In the genomic region with DNA sequence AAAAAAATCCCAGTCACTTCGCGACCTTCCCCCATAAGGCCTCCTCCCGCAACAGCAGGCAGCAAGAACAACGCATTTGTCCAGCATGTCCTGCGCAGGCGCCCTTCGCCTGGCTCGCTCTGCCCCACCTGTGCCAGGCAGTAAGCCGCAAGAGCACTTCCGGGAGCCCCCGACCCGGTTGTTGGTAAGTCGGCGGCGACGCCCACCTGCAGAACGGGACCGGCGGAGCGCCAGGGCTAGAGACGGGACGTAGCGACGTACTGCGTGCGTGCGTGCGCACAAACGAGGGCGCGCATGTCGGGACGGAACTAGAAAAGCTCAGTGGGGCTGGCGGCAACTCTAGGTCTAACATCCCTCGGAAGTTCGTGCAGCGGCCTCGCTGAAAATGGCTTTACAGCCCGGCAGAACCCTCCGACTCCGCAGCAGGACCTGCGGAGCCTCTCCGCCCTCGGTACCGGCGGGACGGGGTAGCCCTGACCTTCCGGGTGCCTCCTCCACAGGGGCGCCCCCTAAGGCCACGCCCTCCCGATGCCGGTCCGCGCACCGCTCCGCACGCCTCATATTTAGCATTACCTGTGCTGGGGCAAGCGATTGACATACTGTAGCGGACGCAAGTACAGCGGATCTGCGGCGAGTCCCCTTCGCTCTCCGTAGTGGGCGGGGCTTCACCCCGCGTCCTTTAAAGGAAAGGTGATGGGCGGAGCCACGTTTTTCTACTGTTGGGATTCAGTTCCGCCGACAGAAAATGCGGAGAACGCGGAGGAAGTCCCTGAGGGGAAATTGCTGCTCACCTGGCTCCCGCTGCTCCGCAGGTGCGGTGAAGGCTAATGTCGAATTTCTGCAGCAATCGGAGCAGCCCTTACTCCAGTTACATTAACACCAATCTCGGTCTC, we compare ENCODE assay signal across 1 cellular context.
TF ChIP-seq lines count a peak whose summit lies in the region.

TSS of gene MTIF3 (minus strand) at position 629 of the 893 bp plus-strand sequence. CDS start 10,116 bp downstream, outside the sequence.

TF ChIP-seq in HepG2, 621 proteins besides CTCF, POLR2A, EP300 and RAD21 (continued from another document and continues in another):
- peak; percentile 68; the same call in 1 of the 2 replicates for TF ChIP-seq ZSCAN9 (CRISPR knock-in tag; IDR thresholded peaks at IDR 0.05; ENCODE audit: borderline replicate concordance)
- peak; percentile 86; the same call in 1 of the 2 replicates for TF ChIP-seq ZFP82 (CRISPR knock-in tag; IDR thresholded peaks at IDR 0.05; ENCODE audit: borderline replicate concordance)
- TF ChIP-seq BORCS8-MEF2B (CRISPR knock-in tag; IDR thresholded peaks at IDR 0.05): peak; percentile 52; the same call in 1 of the 2 replicates
- peak; percentile 81 for TF ChIP-seq ZNF670 (CRISPR knock-in tag; IDR thresholded peaks at IDR 0.05; ENCODE audit: borderline replicate concordance)
- no peak for TF ChIP-seq HHEX (CRISPR knock-in tag; IDR thresholded peaks at IDR 0.05)
- TF ChIP-seq FOXP1 (IDR thresholded peaks at IDR 0.05): no peak
- peak; percentile 49 for TF ChIP-seq FOXP1 (CRISPR knock-in tag; IDR thresholded peaks at IDR 0.05)
- TF ChIP-seq THRA (CRISPR knock-in tag; IDR thresholded peaks at IDR 0.05; ENCODE audit: borderline replicate concordance): peak; percentile 21
- peak; percentile 86; the same call in 1 of the 2 replicates for TF ChIP-seq SPEN (CRISPR knock-in tag; IDR thresholded peaks at IDR 0.05; ENCODE audit: low read depth)
- TF ChIP-seq ZNF256 (CRISPR knock-in tag; conservative IDR thresholded peaks at IDR 0.05): peak; percentile 84
- peak; percentile 90 for TF ChIP-seq POLR2G (IDR thresholded peaks at IDR 0.05; ENCODE audit: low read depth, low read length)
- TF ChIP-seq GPN1 (CRISPR knock-in tag; IDR thresholded peaks at IDR 0.05; ENCODE audit: borderline replicate concordance): no peak
- no peak for TF ChIP-seq SMARCE1 (IDR thresholded peaks at IDR 0.05; ENCODE audit: borderline replicate concordance)
- TF ChIP-seq, protein P1, sequence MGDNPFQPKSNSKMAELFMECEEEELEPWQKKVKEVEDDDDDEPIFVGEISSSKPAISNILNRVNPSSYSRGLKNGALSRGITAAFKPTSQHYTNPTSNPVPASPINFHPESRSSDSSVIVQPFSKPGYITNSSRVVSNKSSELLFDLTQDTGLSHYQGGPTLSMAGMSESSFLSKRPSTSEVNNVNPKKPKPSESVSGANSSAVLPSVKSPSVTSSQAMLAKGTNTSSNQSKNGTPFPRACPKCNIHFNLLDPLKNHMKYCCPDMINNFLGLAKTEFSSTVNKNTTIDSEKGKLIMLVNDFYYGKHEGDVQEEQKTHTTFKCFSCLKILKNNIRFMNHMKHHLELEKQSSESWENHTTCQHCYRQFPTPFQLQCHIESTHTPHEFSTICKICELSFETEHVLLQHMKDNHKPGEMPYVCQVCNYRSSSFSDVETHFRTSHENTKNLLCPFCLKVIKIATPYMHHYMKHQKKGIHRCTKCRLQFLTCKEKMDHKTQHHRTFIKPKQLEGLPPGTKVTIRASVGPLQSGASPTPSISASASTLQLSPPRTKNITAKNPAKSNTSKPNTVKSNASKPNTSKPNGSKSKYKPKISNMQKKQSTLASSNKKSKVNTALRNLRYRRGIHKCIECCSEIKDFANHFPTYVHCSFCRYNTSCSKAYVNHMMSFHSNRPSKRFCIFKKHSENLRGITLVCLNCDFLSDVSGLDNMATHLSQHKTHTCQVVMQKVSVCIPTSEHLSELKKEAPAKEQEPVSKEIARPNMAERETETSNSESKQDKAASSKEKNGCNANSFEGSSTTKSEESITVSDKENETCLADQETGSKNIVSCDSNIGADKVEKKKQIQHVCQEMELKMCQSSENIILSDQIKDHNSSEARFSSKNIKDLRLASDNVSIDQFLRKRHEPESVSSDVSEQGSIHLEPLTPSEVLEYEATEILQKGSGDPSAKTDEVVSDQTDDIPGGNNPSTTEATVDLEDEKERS (CRISPR knock-in tag; IDR thresholded peaks at IDR 0.05): peak; percentile 78; the same call in 1 of the 2 replicates
- TF ChIP-seq GZF1 (CRISPR knock-in tag; IDR thresholded peaks at IDR 0.05): no peak
- TF ChIP-seq JUNB (CRISPR knock-in tag; IDR thresholded peaks at IDR 0.05; ENCODE audit: borderline replicate concordance): no peak
- TF ChIP-seq DNMT3B (CRISPR knock-in tag; conservative IDR thresholded peaks at IDR 0.05): 0 out of 2 replicates have a peak, but pooled peaks have one; percentile 12
- peak; percentile 57; the same call in 1 of the 2 replicates for TF ChIP-seq ZBED4 (CRISPR knock-in tag; IDR thresholded peaks at IDR 0.05; ENCODE audit: borderline replicate concordance)
- TF ChIP-seq ZBTB7A (CRISPR knock-in tag; IDR thresholded peaks at IDR 0.05): peak; percentile 61
- TF ChIP-seq, protein P2, sequence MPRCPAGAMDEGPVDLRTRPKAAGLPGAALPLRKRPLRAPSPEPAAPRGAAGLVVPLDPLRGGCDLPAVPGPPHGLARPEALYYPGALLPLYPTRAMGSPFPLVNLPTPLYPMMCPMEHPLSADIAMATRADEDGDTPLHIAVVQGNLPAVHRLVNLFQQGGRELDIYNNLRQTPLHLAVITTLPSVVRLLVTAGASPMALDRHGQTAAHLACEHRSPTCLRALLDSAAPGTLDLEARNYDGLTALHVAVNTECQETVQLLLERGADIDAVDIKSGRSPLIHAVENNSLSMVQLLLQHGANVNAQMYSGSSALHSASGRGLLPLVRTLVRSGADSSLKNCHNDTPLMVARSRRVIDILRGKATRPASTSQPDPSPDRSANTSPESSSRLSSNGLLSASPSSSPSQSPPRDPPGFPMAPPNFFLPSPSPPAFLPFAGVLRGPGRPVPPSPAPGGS (CRISPR knock-in tag; IDR thresholded peaks at IDR 0.05): peak; percentile 92
- TF ChIP-seq ZNF121 (CRISPR knock-in tag; IDR thresholded peaks at IDR 0.05): peak; percentile 40; the same call in 1 of the 2 replicates
- 0 out of 2 replicates have a peak, but pooled peaks have one; percentile 31 for TF ChIP-seq ZNF558 (CRISPR knock-in tag; IDR thresholded peaks at IDR 0.05; ENCODE audit: borderline replicate concordance)
- TF ChIP-seq KLF15 (CRISPR knock-in tag; IDR thresholded peaks at IDR 0.05; ENCODE audit: borderline replicate concordance): 0 out of 2 replicates have a peak, but pooled peaks have one; percentile 25
- peak; percentile 70; the same call in 1 of the 2 replicates for TF ChIP-seq ZNF329 (CRISPR knock-in tag; IDR thresholded peaks at IDR 0.05; ENCODE audit: low read depth)
- TF ChIP-seq KLF9 (CRISPR knock-in tag; IDR thresholded peaks at IDR 0.05; ENCODE audit: low read depth): peak; percentile 76; the same call in 1 of the 2 replicates
- TF ChIP-seq RBM39 (IDR thresholded peaks at IDR 0.05; ENCODE audit: low read depth, low read length, poor library complexity, severe bottlenecking): peak; percentile 59
- TF ChIP-seq JUND (CRISPR knock-in tag; IDR thresholded peaks at IDR 0.05): 0 out of 2 replicates have a peak, but pooled peaks have one; percentile 53
- no peak for TF ChIP-seq RAD51 (IDR thresholded peaks at IDR 0.05; ENCODE audit: borderline replicate concordance)
- TF ChIP-seq YEATS4 (CRISPR knock-in tag; IDR thresholded peaks at IDR 0.05; ENCODE audit: borderline replicate concordance): peak; percentile 94
- TF ChIP-seq MLXIP (CRISPR knock-in tag; IDR thresholded peaks at IDR 0.05; ENCODE audit: borderline replicate concordance): 0 out of 2 replicates have a peak, but pooled peaks have one; percentile 72
- no peak for TF ChIP-seq ZNF326 (CRISPR knock-in tag; IDR thresholded peaks at IDR 0.05; ENCODE audit: borderline replicate concordance)
- TF ChIP-seq MED1 (CRISPR knock-in tag; IDR thresholded peaks at IDR 0.05): peak; percentile 48; the same call in 1 of the 2 replicates
- peak; percentile 52; the same call in 1 of the 2 replicates for TF ChIP-seq ZNF616 (CRISPR knock-in tag; IDR thresholded peaks at IDR 0.05; ENCODE audit: low read depth)
- no peak for TF ChIP-seq SRSF9 (IDR thresholded peaks at IDR 0.05; ENCODE audit: borderline replicate concordance, insufficient read depth, low read depth, low read length, poor library complexity, severe bottlenecking)
- no peak for TF ChIP-seq HNF1A (IDR thresholded peaks at IDR 0.05; ENCODE audit: low read depth)
- TF ChIP-seq HNF1A (CRISPR knock-in tag; IDR thresholded peaks at IDR 0.05; ENCODE audit: borderline replicate concordance): peak; percentile 81; the same call in 1 of the 2 replicates
- TF ChIP-seq PAX8 (CRISPR knock-in tag; IDR thresholded peaks at IDR 0.05; ENCODE audit: borderline replicate concordance): 0 out of 2 replicates have a peak, but pooled peaks have one; percentile 42
- 0 out of 2 replicates have a peak, but pooled peaks have one; percentile 31 for TF ChIP-seq CREB1 (IDR thresholded peaks at IDR 0.05)
- peak; percentile 82 for TF ChIP-seq CREB1 (CRISPR knock-in tag; IDR thresholded peaks at IDR 0.05)
- TF ChIP-seq TARDBP (CRISPR knock-in tag; IDR thresholded peaks at IDR 0.05): peak; percentile 60; the same call in 1 of the 2 replicates
